1 cellular context compared by ENCODE assay signal in the genomic region with DNA sequence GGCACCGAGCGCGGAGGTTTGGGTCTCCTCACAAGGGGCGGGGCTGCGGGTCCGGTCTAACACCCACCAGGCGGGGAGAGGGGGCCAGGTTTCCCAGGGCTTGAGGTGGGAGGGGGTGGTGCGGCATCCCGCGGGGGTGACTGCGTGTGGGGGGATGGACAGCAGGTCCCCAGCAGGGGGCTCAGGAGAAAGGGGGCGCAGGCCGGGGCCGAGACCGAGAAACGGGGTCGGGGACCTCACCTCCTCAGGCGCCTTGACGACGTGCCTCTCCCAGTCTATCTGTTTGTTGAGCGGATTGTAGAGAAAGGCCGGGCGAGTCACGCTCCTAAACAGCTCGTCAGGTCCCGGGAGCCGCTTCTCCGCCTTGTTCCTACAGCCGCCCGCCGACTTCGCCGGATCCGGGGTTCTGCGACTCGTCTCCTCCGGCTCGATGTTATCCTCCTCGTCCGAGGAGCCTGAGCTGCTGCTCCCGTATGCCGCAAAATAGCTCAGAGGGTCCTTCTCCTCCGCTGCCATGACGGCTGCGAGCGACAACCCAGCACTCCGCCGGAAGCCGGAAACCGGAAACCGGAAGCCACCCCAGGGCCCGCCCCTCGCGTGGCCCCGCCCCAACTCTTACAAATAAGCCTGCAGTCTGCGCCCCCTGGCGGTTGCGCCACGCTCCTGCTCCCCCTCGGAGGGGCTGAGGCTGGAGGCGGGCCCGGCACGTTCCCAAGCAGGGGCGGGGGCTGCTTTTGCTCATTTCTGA.
TF ChIP-seq lines count a peak whose summit lies in the region.

Gene C1orf52, minus strand, starts transcription at position 545 of the 748 bp plus-strand sequence. Its CDS starts 29 bp downstream, at position 516.

TF ChIP-seq in K562, 482 proteins besides CTCF, POLR2A, EP300 and RAD21 (continued from another document):
- TF ChIP-seq, protein P1, sequence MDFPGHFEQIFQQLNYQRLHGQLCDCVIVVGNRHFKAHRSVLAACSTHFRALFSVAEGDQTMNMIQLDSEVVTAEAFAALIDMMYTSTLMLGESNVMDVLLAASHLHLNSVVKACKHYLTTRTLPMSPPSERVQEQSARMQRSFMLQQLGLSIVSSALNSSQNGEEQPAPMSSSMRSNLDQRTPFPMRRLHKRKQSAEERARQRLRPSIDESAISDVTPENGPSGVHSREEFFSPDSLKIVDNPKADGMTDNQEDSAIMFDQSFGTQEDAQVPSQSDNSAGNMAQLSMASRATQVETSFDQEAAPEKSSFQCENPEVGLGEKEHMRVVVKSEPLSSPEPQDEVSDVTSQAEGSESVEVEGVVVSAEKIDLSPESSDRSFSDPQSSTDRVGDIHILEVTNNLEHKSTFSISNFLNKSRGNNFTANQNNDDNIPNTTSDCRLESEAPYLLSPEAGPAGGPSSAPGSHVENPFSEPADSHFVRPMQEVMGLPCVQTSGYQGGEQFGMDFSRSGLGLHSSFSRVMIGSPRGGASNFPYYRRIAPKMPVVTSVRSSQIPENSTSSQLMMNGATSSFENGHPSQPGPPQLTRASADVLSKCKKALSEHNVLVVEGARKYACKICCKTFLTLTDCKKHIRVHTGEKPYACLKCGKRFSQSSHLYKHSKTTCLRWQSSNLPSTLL (IDR thresholded peaks at IDR 0.05): no peak
- no peak for TF ChIP-seq ZNF184 (CRISPR knock-in tag; IDR thresholded peaks at IDR 0.05)
- no peak for TF ChIP-seq ESRRB (CRISPR knock-in tag; IDR thresholded peaks at IDR 0.05; ENCODE audit: borderline replicate concordance)
- no peak for TF ChIP-seq OTX1 (CRISPR knock-in tag; IDR thresholded peaks at IDR 0.05)
- no peak for TF ChIP-seq TSC22D4 (tag; IDR thresholded peaks at IDR 0.05)
- TF ChIP-seq YY1 (IDR thresholded peaks at IDR 0.05; ENCODE audit: borderline replicate concordance in 1 of 3, control insufficient read depth in 1 of 3, extremely low read depth in 1 of 3, insufficient read depth in 3 of 3, insufficient read length in 1 of 3, insufficient replicate concordance in 2 of 3, low read depth in 1 of 3, low read length in 2 of 3): peak in 2 of 3 experiments; percentile 81 to 88
- TF ChIP-seq TCF7 (IDR thresholded peaks at IDR 0.05; ENCODE audit: borderline replicate concordance): no peak
- no peak for TF ChIP-seq U2AF2 (optimal IDR thresholded peaks at IDR 0.05; ENCODE audit: low read depth, low read length)
- peak; percentile 94 for TF ChIP-seq POLR2B (IDR thresholded peaks at IDR 0.05; ENCODE audit: low read depth, partially characterized antibody)
- TF ChIP-seq NCOA2 (IDR thresholded peaks at IDR 0.05; ENCODE audit: partially characterized antibody in 2 of 2): no peak
- no peak; the same call in 1 of the 2 replicates for TF ChIP-seq RFX1 (IDR thresholded peaks at IDR 0.05)
- TF ChIP-seq HMG20A (CRISPR knock-in tag; conservative IDR thresholded peaks at IDR 0.05): no peak
- TF ChIP-seq KDM5B (IDR thresholded peaks at IDR 0.05; ENCODE audit: insufficient replicate concordance, low read depth, low read length): peak; percentile 94
- TF ChIP-seq, protein P2, sequence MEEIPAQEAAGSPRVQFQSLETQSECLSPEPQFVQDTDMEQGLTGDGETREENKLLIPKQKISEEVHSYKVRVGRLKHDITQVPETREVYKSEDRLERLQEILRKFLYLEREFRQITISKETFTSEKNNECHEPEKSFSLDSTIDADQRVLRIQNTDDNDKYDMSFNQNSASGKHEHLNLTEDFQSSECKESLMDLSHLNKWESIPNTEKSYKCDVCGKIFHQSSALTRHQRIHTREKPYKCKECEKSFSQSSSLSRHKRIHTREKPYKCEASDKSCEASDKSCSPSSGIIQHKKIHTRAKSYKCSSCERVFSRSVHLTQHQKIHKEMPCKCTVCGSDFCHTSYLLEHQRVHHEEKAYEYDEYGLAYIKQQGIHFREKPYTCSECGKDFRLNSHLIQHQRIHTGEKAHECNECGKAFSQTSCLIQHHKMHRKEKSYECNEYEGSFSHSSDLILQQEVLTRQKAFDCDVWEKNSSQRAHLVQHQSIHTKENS (CRISPR knock-in tag; IDR thresholded peaks at IDR 0.05): no peak
- peak; percentile 77 for TF ChIP-seq SAP30 (IDR thresholded peaks at IDR 0.05; ENCODE audit: borderline replicate concordance, insufficient read depth, low read depth, low read length, poor library complexity, severe bottlenecking)
- TF ChIP-seq TEAD1 (CRISPR knock-in tag; IDR thresholded peaks at IDR 0.05): peak in 1 of 2 experiments; percentile 51; a peak in 1 of 4 replicates
- no peak for TF ChIP-seq ILF3 (IDR thresholded peaks at IDR 0.05; ENCODE audit: borderline replicate concordance)
- TF ChIP-seq GTF2F1 (IDR thresholded peaks at IDR 0.05; ENCODE audit: low read depth, low read length): no peak
- TF ChIP-seq SAFB (IDR thresholded peaks at IDR 0.05; ENCODE audit: borderline replicate concordance, low read depth, low read length): no peak
- TF ChIP-seq ZNF146 (CRISPR knock-in tag; IDR thresholded peaks at IDR 0.05; ENCODE audit: unreplicated experiment): no peak
- TF ChIP-seq, protein P3, sequence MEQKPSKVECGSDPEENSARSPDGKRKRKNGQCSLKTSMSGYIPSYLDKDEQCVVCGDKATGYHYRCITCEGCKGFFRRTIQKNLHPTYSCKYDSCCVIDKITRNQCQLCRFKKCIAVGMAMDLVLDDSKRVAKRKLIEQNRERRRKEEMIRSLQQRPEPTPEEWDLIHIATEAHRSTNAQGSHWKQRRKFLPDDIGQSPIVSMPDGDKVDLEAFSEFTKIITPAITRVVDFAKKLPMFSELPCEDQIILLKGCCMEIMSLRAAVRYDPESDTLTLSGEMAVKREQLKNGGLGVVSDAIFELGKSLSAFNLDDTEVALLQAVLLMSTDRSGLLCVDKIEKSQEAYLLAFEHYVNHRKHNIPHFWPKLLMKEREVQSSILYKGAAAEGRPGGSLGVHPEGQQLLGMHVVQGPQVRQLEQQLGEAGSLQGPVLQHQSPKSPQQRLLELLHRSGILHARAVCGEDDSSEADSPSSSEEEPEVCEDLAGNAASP (IDR thresholded peaks at IDR 0.05): no peak
- TF ChIP-seq USF1 (CRISPR knock-in tag; IDR thresholded peaks at IDR 0.05): no peak
- TF ChIP-seq, protein P4, sequence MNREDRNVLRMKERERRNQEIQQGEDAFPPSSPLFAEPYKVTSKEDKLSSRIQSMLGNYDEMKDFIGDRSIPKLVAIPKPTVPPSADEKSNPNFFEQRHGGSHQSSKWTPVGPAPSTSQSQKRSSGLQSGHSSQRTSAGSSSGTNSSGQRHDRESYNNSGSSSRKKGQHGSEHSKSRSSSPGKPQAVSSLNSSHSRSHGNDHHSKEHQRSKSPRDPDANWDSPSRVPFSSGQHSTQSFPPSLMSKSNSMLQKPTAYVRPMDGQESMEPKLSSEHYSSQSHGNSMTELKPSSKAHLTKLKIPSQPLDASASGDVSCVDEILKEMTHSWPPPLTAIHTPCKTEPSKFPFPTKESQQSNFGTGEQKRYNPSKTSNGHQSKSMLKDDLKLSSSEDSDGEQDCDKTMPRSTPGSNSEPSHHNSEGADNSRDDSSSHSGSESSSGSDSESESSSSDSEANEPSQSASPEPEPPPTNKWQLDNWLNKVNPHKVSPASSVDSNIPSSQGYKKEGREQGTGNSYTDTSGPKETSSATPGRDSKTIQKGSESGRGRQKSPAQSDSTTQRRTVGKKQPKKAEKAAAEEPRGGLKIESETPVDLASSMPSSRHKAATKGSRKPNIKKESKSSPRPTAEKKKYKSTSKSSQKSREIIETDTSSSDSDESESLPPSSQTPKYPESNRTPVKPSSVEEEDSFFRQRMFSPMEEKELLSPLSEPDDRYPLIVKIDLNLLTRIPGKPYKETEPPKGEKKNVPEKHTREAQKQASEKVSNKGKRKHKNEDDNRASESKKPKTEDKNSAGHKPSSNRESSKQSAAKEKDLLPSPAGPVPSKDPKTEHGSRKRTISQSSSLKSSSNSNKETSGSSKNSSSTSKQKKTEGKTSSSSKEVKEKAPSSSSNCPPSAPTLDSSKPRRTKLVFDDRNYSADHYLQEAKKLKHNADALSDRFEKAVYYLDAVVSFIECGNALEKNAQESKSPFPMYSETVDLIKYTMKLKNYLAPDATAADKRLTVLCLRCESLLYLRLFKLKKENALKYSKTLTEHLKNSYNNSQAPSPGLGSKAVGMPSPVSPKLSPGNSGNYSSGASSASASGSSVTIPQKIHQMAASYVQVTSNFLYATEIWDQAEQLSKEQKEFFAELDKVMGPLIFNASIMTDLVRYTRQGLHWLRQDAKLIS (CRISPR knock-in tag; IDR thresholded peaks at IDR 0.05): no peak
- TF ChIP-seq TAF1 (IDR thresholded peaks at IDR 0.05; ENCODE audit: control insufficient read depth, extremely low read depth, insufficient read depth, low read length, severe bottlenecking): peak; percentile 75
- peak; percentile 54; the same call in 1 of the 2 replicates for TF ChIP-seq TOE1 (IDR thresholded peaks at IDR 0.05; ENCODE audit: borderline replicate concordance)
- no peak for TF ChIP-seq TOE1 (CRISPR knock-in tag; IDR thresholded peaks at IDR 0.05; ENCODE audit: borderline replicate concordance, low read depth)
- TF ChIP-seq, protein P5, sequence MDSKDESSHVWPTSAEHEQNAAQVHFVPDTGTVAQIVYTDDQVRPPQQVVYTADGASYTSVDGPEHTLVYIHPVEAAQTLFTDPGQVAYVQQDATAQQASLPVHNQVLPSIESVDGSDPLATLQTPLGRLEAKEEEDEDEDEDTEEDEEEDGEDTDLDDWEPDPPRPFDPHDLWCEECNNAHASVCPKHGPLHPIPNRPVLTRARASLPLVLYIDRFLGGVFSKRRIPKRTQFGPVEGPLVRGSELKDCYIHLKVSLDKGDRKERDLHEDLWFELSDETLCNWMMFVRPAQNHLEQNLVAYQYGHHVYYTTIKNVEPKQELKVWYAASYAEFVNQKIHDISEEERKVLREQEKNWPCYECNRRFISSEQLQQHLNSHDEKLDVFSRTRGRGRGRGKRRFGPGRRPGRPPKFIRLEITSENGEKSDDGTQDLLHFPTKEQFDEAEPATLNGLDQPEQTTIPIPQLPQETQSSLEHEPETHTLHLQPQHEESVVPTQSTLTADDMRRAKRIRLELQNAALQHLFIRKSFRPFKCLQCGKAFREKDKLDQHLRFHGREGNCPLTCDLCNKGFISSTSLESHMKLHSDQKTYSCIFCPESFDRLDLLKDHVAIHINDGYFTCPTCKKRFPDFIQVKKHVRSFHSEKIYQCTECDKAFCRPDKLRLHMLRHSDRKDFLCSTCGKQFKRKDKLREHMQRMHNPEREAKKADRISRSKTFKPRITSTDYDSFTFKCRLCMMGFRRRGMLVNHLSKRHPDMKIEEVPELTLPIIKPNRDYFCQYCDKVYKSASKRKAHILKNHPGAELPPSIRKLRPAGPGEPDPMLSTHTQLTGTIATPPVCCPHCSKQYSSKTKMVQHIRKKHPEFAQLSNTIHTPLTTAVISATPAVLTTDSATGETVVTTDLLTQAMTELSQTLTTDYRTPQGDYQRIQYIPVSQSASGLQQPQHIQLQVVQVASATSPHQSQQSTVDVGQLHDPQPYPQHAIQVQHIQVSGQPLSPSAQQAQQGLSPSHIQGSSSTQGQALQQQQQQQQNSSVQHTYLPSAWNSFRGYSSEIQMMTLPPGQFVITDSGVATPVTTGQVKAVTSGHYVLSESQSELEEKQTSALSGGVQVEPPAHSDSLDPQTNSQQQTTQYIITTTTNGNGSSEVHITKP (IDR thresholded peaks at IDR 0.05; ENCODE audit: partially characterized antibody): no peak
- TF ChIP-seq, protein P6, sequence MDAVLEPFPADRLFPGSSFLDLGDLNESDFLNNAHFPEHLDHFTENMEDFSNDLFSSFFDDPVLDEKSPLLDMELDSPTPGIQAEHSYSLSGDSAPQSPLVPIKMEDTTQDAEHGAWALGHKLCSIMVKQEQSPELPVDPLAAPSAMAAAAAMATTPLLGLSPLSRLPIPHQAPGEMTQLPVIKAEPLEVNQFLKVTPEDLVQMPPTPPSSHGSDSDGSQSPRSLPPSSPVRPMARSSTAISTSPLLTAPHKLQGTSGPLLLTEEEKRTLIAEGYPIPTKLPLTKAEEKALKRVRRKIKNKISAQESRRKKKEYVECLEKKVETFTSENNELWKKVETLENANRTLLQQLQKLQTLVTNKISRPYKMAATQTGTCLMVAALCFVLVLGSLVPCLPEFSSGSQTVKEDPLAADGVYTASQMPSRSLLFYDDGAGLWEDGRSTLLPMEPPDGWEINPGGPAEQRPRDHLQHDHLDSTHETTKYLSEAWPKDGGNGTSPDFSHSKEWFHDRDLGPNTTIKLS (IDR thresholded peaks at IDR 0.05; ENCODE audit: borderline replicate concordance, low read depth): peak; percentile 36; the same call in 1 of the 2 replicates
- peak; percentile 92 to 100 for TF ChIP-seq MAZ (CRISPR knock-in tag; conservative IDR thresholded peaks at IDR 0.05 in 1 of 2, IDR thresholded peaks at IDR 0.05 in 1 of 2)
- peak; percentile 63 for TF ChIP-seq CHD1 (IDR thresholded peaks at IDR 0.05; ENCODE audit: low read length)
- TF ChIP-seq BCOR (IDR thresholded peaks at IDR 0.05): no peak
- TF ChIP-seq IRF2 (CRISPR knock-in tag; IDR thresholded peaks at IDR 0.05): no peak
- TF ChIP-seq MCM2 (IDR thresholded peaks at IDR 0.05; ENCODE audit: low read depth): no peak
- no peak for TF ChIP-seq POLR3A (IDR thresholded peaks at IDR 0.05; ENCODE audit: borderline replicate concordance, extremely low read depth, insufficient read depth, insufficient read length)
- TF ChIP-seq NEUROD1 (IDR thresholded peaks at IDR 0.05; ENCODE audit: borderline replicate concordance, low read depth, low read length, partially characterized antibody): peak; percentile 44
TF ChIP-seq in K562: peak in this region for 96.
